In genomic region chr9:132236662-132237311, GRCh38 we compare ENCODE assay signal across 10 cellular contexts.
A peak's percentile ranks its signal among the peaks of the same experiment; 100 is the strongest.
DNase-seq lines count a peak whose midpoint lies in the region; TF ChIP-seq lines count a peak whose summit lies in the region.
"Had no signal": no experiment of that assay in that cellular context is flagged by ENCODE, and none has a peak within 500 bp of the region (broad histone marks: within the 10 kb centered on the region; RNA-seq: fewer than 3 reads in every experiment).

No MANE protein-coding gene starts in this region.

- no peak overlapping the region for H2BK120ac ChIP-seq in neuronal stem cell (ENCODE audit: low read depth, low read length)

- no peaks in the 10 kb centered on the region for H3K9me3 ChIP-seq in BLaER1 treated with 17β-estradiol and CSF1 and Interleukin-3, amounts not matched to agents 10 nM and 100 nM (replicated peaks in 1 of 11)
- H3K9me3 ChIP-seq in HEK293 (ENCODE audit: control insufficient read depth, insufficient read depth, low read depth, low read length) (no peaks in the 10 kb centered on the region), neuronal stem cell (replicated peaks in 1 of 2; ENCODE audit: control insufficient read depth in 2 of 2, insufficient read depth in 1 of 2, low read depth in 1 of 2, low read length in 2 of 2) (no peaks in the 10 kb centered on the region), suprapubic skin (no peaks in the 10 kb centered on the region)
- H3K9me3 ChIP-seq: Caco-2, Peyer's patch had no signal

- H4K8ac ChIP-seq in neuronal stem cell (ENCODE audit: low read depth, low read length): no peak overlapping the region

- no peak overlapping the region for H3K27ac ChIP-seq in BLaER1 treated with 17β-estradiol and CSF1 and Interleukin-3, amounts not matched to agents 10 nM and 100 nM
- no peak overlapping the region for H3K27ac ChIP-seq in HEK293 (ENCODE audit: extremely low read depth, low read depth, low read length)
- no peak overlapping the region for H3K27ac ChIP-seq in VCaP
- no peak overlapping the region for H3K27ac ChIP-seq in neuronal stem cell (replicated peaks; ENCODE audit: low read length)
- H3K27ac ChIP-seq in suprapubic skin: no peak overlapping the region
- H3K27ac ChIP-seq: Peyer's patch had no signal

- H2BK5ac ChIP-seq in neuronal stem cell (ENCODE audit: low read length): peak overlapping the region; percentile 54

- WGBS in neuronal stem cell (ENCODE audit: extremely low coverage in 2 of 2, insufficient read length in 2 of 2, insufficient replicate concordance in 1 of 2), 2 donors: no CpG with 5 or more reads among the region's 18 CpGs
- WGBS in suprapubic skin: 35% methylated on average over 17 of the region's 18 CpGs

- TF ChIP-seq POLR2A in suprapubic skin (IDR thresholded peaks at IDR 0.05): no peak

- no peak for TF ChIP-seq CTCF in HEK293 (tag by site-specific recombination; IDR thresholded peaks at IDR 0.05)
- TF ChIP-seq CTCF in VCaP (conservative IDR thresholded peaks at IDR 0.05): peak; percentile 27
- TF ChIP-seq CTCF in suprapubic skin (IDR thresholded peaks at IDR 0.05): no peak

- no peaks in the 10 kb centered on the region for H3K27me3 ChIP-seq in BLaER1 treated with 17β-estradiol and CSF1 and Interleukin-3, amounts not matched to agents 10 nM and 100 nM
- H3K27me3 ChIP-seq in neuronal stem cell (ENCODE audit: control insufficient read depth in 3 of 3, insufficient read depth in 3 of 3, low read depth in 1 of 3, low read length in 3 of 3): peaks cover 0 to 80% (median 7%) of the 10 kb centered on the region in 3 experiments
- H3K27me3 ChIP-seq in suprapubic skin: peaks cover 16% of the 10 kb centered on the region
- H3K27me3 ChIP-seq: Peyer's patch had no signal

- H3K4me2 ChIP-seq in BLaER1 treated with 17β-estradiol and CSF1 and Interleukin-3, amounts not matched to agents 10 nM and 100 nM: peak overlapping the region in 10 of 11 experiments; percentile 25 to 83 (median 66); a peak in 20 of 22 replicates
- no peak overlapping the region for H3K4me2 ChIP-seq in neuronal stem cell (ENCODE audit: insufficient read depth, low read length, poor library complexity, severe bottlenecking)

- TF ChIP-seq EP300 in suprapubic skin (IDR thresholded peaks at IDR 0.05): no peak

- no peak overlapping the region for H3K23ac ChIP-seq in neuronal stem cell (ENCODE audit: low read depth, low read length, poor library complexity)

- peaks cover 0 to 29% (median 9%) of the 10 kb centered on the region in 11 experiments; a peak in 8 of 22 replicates for H4K20me1 ChIP-seq in BLaER1 treated with 17β-estradiol and CSF1 and Interleukin-3, amounts not matched to agents 10 nM and 100 nM

- H3K79me1 ChIP-seq in neuronal stem cell (ENCODE audit: low read depth, low read length): peaks cover 3% of the 10 kb centered on the region

- H3K18ac ChIP-seq in neuronal stem cell (ENCODE audit: low read length): peak overlapping the region; percentile 86

- no peaks in the 10 kb centered on the region for H3K36me3 ChIP-seq in BLaER1 treated with 17β-estradiol and CSF1 and Interleukin-3, amounts not matched to agents 10 nM and 100 nM
- H3K36me3 ChIP-seq in HEK293 (ENCODE audit: control insufficient read depth in 2 of 2, insufficient read depth in 1 of 2, low read length in 2 of 2) (no peaks in the 10 kb centered on the region), neuronal stem cell (replicated peaks in 1 of 2; ENCODE audit: control insufficient read depth in 2 of 2, insufficient read depth in 2 of 2, low read length in 2 of 2) (no peaks in the 10 kb centered on the region), suprapubic skin (no peaks in the 10 kb centered on the region)
- H3K36me3 ChIP-seq: Peyer's patch had no signal

- H2BK12ac ChIP-seq in neuronal stem cell (ENCODE audit: low read length): no peak overlapping the region

- POLR2A ChIA-PET in HEK293 (lab: Yijun Ruan, JAX): interaction anchor here (0.9 to 1.3 kb wide), 3 partner anchors 23 to 75 kb away, joined by 3 to 14 read pairs (median 5); partner anchors contain the start of gene NTNG2

- no peak overlapping the region for H4K91ac ChIP-seq in neuronal stem cell (ENCODE audit: low read depth, low read length, poor library complexity)

- no peak overlapping the region for H2AFZ ChIP-seq in neuronal stem cell (ENCODE audit: low read length)

- no peak overlapping the region for H3K14ac ChIP-seq in neuronal stem cell (ENCODE audit: low read length)

- H2BK15ac ChIP-seq in neuronal stem cell (ENCODE audit: low read length): peak overlapping the region; percentile 37

- peak overlapping the region; percentile 99 for H2AK5ac ChIP-seq in neuronal stem cell (ENCODE audit: low read depth, low read length)

- H3K4ac ChIP-seq in neuronal stem cell (ENCODE audit: low read length): no peak overlapping the region

- H3K4me1 ChIP-seq in BLaER1 treated with 17β-estradiol and CSF1 and Interleukin-3, amounts not matched to agents 10 nM and 100 nM: peaks cover 28 to 74% (median 65%) of the 10 kb centered on the region in 10 experiments
- no peaks in the 10 kb centered on the region; the same call in 1 of the 2 replicates for H3K4me1 ChIP-seq in HEK293 (ENCODE audit: control insufficient read depth, insufficient read depth, low read length)
- H3K4me1 ChIP-seq in neuronal stem cell (ENCODE audit: control insufficient read depth in 2 of 2, insufficient read depth in 1 of 2, low read depth in 1 of 2, low read length in 2 of 2): peaks cover 5 to 8% of the 10 kb centered on the region in 2 donors
- H3K4me1 ChIP-seq in suprapubic skin: peaks cover 24% of the 10 kb centered on the region

- CTCF ChIA-PET in HEK293 (lab: Yijun Ruan, JAX): interaction anchor here (0.7 to 9.9 kb wide), 56 partner anchors 8 to 634 kb away, joined by 3 to 382 read pairs (median 4); partner anchors contain the start of genes MED27 and NTNG2

- DNase-seq in neuronal stem cell (ENCODE audit: low spot score): no peak
- DNase-seq in NCI-H2029 treated with DMSO at 0.1 percent for 48 hours (lab: John Stamatoyannopoulos, UW): no peak
- DNase-seq in suprapubic skin (ENCODE audit: low spot score in 2 of 2): no peak
- DNase-seq in iPS-NIHi11 (ENCODE audit: low spot score): no peak
- no peak for DNase-seq in ureter (ENCODE audit: low spot score)

- peak overlapping the region in 3 of 11 experiments; percentile 14 to 26 (median 14); a peak in 4 of 22 replicates for H3K9ac ChIP-seq in BLaER1 treated with 17β-estradiol and CSF1 and Interleukin-3, amounts not matched to agents 10 nM and 100 nM
- H3K9ac ChIP-seq in neuronal stem cell (ENCODE audit: low read depth, low read length, poor library complexity): peak overlapping the region; percentile 66

- H3K4me3 ChIP-seq in BLaER1 treated with 17β-estradiol and CSF1 and Interleukin-3, amounts not matched to agents 10 nM and 100 nM: no peak overlapping the region
- H3K4me3 ChIP-seq in HEK293 (ENCODE audit: low read depth, low read length) (no peak overlapping the region), neuronal stem cell (ENCODE audit: low read length in 2 of 2) (no peak overlapping the region), suprapubic skin (no peak overlapping the region)
- H3K4me3 ChIP-seq: Peyer's patch had no signal

TF ChIP-seq in HEK293, 187 proteins besides CTCF, POLR2A, EP300 and RAD21:
- 0 out of 2 replicates have a peak, but pooled peaks have one; percentile 12 for TF ChIP-seq ZNF2 (tag by site-specific recombination; IDR thresholded peaks at IDR 0.05)
- TF ChIP-seq ZNF610 (tag by site-specific recombination; IDR thresholded peaks at IDR 0.05; ENCODE audit: borderline replicate concordance): no peak
